In genomic region chr9:92042260-92042659, GRCh38 we compare ENCODE assay signal across 29 cellular contexts.
"Had no signal": no experiment of that assay in that cellular context is flagged by ENCODE, and none has a peak within 500 bp of the region (broad histone marks: within the 10 kb centered on the region; RNA-seq: fewer than 3 reads in every experiment).

No MANE protein-coding gene starts in this region.

- H2AFZ ChIP-seq: hepatocyte had no signal

- H3K27me3 Mint-ChIP-seq: dendritic cell treated with granulocyte-macrophage colony-stimulating factor and Interleukin-4, amounts not matched to agents 40 ng/mL and 50 ng/mL, for 4 days; effector memory CD8-positive, alpha-beta T cell had no signal

- H3K4me2 ChIP-seq: hepatocyte had no signal

- H3K4me3 ChIP-seq: colonic mucosa, coronary artery, dorsolateral prefrontal cortex, esophagus muscularis mucosa, esophagus squamous epithelium, gastrocnemius medialis, gastroesophageal sphincter, heart left ventricle, heart right ventricle, hepatocyte had no signal

- FAIRE-seq: colon, endometrium, endothelial cell of umbilical vein, frontal cortex had no signal

- H3K4me1 ChIP-seq: colonic mucosa, foreskin keratinocyte, gastrocnemius medialis, heart left ventricle, heart right ventricle had no signal

- H3K27ac Mint-ChIP-seq: dendritic cell treated with granulocyte-macrophage colony-stimulating factor and Interleukin-4, amounts not matched to agents 40 ng/mL and 50 ng/mL, for 4 days; effector memory CD8-positive, alpha-beta T cell had no signal

- ATAC-seq: effector memory CD8-positive, alpha-beta T cell; esophagus mucosa; foreskin keratinocyte; gastrocnemius medialis; gastroesophageal sphincter; heart left ventricle; heart right ventricle had no signal

- DNase-seq: colonic mucosa; cortex of kidney; dermis blood vessel endothelial cell; dorsolateral prefrontal cortex; effector CD4-positive, alpha-beta T cell; effector CD8-positive, alpha-beta T cell; effector memory CD4-positive, alpha-beta T cell; effector memory CD8-positive, alpha-beta T cell; esophagus squamous epithelium; foreskin fibroblast; foreskin keratinocyte; foreskin melanocyte; gastrocnemius medialis; glutamatergic neuron; head of caudate nucleus; heart left ventricle; heart right ventricle; hippocampal formation had no signal

- H3K27me3 ChIP-seq: colonic mucosa, dorsolateral prefrontal cortex, esophagus muscularis mucosa, esophagus squamous epithelium, foreskin keratinocyte, gastrocnemius medialis, gastroesophageal sphincter, heart left ventricle, heart right ventricle, hepatocyte had no signal

- H3K4me3 Mint-ChIP-seq: dendritic cell treated with granulocyte-macrophage colony-stimulating factor and Interleukin-4, amounts not matched to agents 40 ng/mL and 50 ng/mL, for 4 days; effector memory CD8-positive, alpha-beta T cell had no signal

- H3K79me2 ChIP-seq: hepatocyte had no signal

- H3K27ac ChIP-seq: colonic mucosa, coronary artery, dorsolateral prefrontal cortex, epithelial cell of prostate, esophagus muscularis mucosa, esophagus squamous epithelium, foreskin keratinocyte, gastrocnemius medialis, gastroesophageal sphincter, heart left ventricle, heart right ventricle, hepatocyte had no signal

- H3K9me3 ChIP-seq: colonic mucosa had no signal
